9 cellular contexts compared by ENCODE assay signal in genomic region chr14:63478437-63478852, GRCh38.
A peak's percentile ranks its signal among the peaks of the same experiment; 100 is the strongest.
DNase-seq lines count a peak whose midpoint lies in the region; ATAC-seq lines count a peak whose summit lies in the region.
"Had no signal": no experiment of that assay in that cellular context is flagged by ENCODE, and none has a peak within 500 bp of the region (broad histone marks: within the 10 kb centered on the region; RNA-seq: fewer than 3 reads in every experiment).

No MANE protein-coding gene starts in this region.

- H4K12ac ChIP-seq in trophoblast cell (ENCODE audit: low read depth, low read length) = no peak overlapping the region

- no peak overlapping the region for H2AK5ac ChIP-seq in trophoblast cell (ENCODE audit: low read length)

- peak; percentile 52 for ATAC-seq in GM21825 (IDR thresholded peaks at IDR 0.05; ENCODE audit: unreplicated experiment)
- ATAC-seq in HG03558 (IDR thresholded peaks at IDR 0.05; ENCODE audit: extremely low read depth, unreplicated experiment) = peak; percentile 32

- no peak overlapping the region for H2BK5ac ChIP-seq in trophoblast cell (ENCODE audit: low read depth, low read length, poor library complexity)

- no peaks in the 10 kb centered on the region for H3K36me3 ChIP-seq in trophoblast cell (ENCODE audit: control insufficient read depth in 1 of 2, insufficient read depth in 2 of 2, low read length in 2 of 2)

- no CpG with 5 or more reads among the region's 3 CpGs for WGBS in trophoblast cell (ENCODE audit: extremely low coverage, insufficient coverage, insufficient read length)

- no peak overlapping the region for H3K9ac ChIP-seq in trophoblast cell (ENCODE audit: low read length)

- no peak overlapping the region for H4K8ac ChIP-seq in trophoblast cell (ENCODE audit: low read depth, low read length)

- H3K4me3 ChIP-seq in trophoblast cell (ENCODE audit: low read depth, low read length) = no peak overlapping the region
- H3K4me3 ChIP-seq: skin epidermis had no signal

- no peak overlapping the region for H3K18ac ChIP-seq in trophoblast cell (ENCODE audit: low read length)

- no peak overlapping the region for H2BK12ac ChIP-seq in trophoblast cell (ENCODE audit: low read length)

- no peak overlapping the region for H4K91ac ChIP-seq in trophoblast cell (ENCODE audit: low read depth, low read length)

- H3K23ac ChIP-seq in trophoblast cell (ENCODE audit: low read length) = no peak overlapping the region

- peaks cover 4% of the 10 kb centered on the region for H3K79me2 ChIP-seq in trophoblast cell (ENCODE audit: control insufficient read depth, insufficient read depth, low read length, poor library complexity)

- peaks cover 5% of the 10 kb centered on the region in 2 experiments for H3K4me1 ChIP-seq in trophoblast cell (ENCODE audit: control insufficient read depth in 1 of 2, insufficient read depth in 2 of 2, low read length in 2 of 2)

- H3K9me3 ChIP-seq in trophoblast cell (ENCODE audit: insufficient read depth, low read depth, low read length) = no peaks in the 10 kb centered on the region

- H3K27me3 ChIP-seq in trophoblast cell (ENCODE audit: insufficient read depth, low read length) = no peaks in the 10 kb centered on the region

- peak; percentile 28 for DNase-seq in activated CD4-positive, alpha-beta T cell treated with anti-CD3 and anti-CD28 coated beads for 48 hours
- DNase-seq in activated CD4-positive, alpha-beta T cell treated with anti-CD3 and anti-CD28 coated beads for 1 hour = no peak
- DNase-seq in trophoblast cell = no peak
- no peak for DNase-seq in iPS-NIHi7 (ENCODE audit: extremely low spot score)
- no peak for DNase-seq in ecto neural progenitor cell (ENCODE audit: low spot score)
- DNase-seq in DMS114 treated with DMSO at 0.1 percent for 48 hours (lab: John Stamatoyannopoulos, UW; ENCODE audit: unreplicated experiment) = no peak

- H2BK120ac ChIP-seq in trophoblast cell (ENCODE audit: insufficient read depth, low read length, poor library complexity) = no peak overlapping the region

- H3K14ac ChIP-seq in trophoblast cell (ENCODE audit: low read length) = no peak overlapping the region

- H2AFZ ChIP-seq in trophoblast cell (ENCODE audit: insufficient read depth, low read length, poor library complexity) = no peak overlapping the region

- no peak overlapping the region for H3K4me2 ChIP-seq in trophoblast cell (ENCODE audit: low read length)

- H3K4ac ChIP-seq in trophoblast cell (ENCODE audit: low read depth, low read length) = peak overlapping the region; percentile 75

- H3K27ac ChIP-seq in trophoblast cell (ENCODE audit: low read depth, low read length) = no peak overlapping the region

- no peaks in the 10 kb centered on the region for H3K79me1 ChIP-seq in trophoblast cell (ENCODE audit: low read length)
